Comparison of ENCODE assay signal across 20 cellular contexts in the genomic region with DNA sequence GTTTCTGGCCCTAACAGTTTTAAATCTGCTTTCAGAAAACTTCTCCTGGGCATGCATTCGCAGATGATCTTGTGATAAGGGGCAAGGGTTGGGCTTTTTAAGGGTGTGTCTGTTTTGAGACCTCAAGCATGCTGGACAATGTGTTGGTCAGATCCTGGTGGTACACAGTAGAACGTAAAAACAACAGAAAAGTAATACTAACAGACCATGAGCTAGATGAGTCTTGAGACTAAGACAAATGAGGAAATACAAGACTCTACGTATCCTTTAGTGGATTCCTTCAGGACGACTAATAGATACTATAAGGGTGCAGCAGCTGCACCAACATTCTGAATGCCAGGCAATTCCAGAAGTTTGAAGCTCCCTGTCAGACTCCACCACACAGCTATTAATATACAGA.
DNase-seq lines count a peak whose midpoint lies in the region; ATAC-seq and TF ChIP-seq lines count a peak whose summit lies in the region.
"Had no signal": no experiment of that assay in that cellular context is flagged by ENCODE, and none has a peak within 500 bp of the region (broad histone marks: within the 10 kb centered on the region; RNA-seq: fewer than 3 reads in every experiment).

No MANE protein-coding gene starts in this region.

- DNase-seq in ELR (ENCODE audit: low read depth): peak; percentile 72
- peak; percentile 84 for DNase-seq in fibroblast of peridontal ligament (ENCODE audit: extremely low read depth)
- DNase-seq in skeletal muscle cell (ENCODE audit: low read depth): peak; percentile 82
- DNase-seq in NCI-H2227 treated with DMSO at 0.1 percent for 48 hours (lab: John Stamatoyannopoulos, UW): no peak
- DNase-seq in GF-D8 (lab: John Stamatoyannopoulos, UW): no peak
- DNase-seq in DMS79 treated with DMSO at 0.1 percent for 48 hours (lab: John Stamatoyannopoulos, UW): no peak
- DNase-seq: activated CD4-positive, alpha-beta T cell treated with anti-CD3 and anti-CD28 coated beads, Interleukin-2, amount 10 ng/mL, durations not matched to agents 7 days and 5 days; activated T-cell treated with anti-CD3 and anti-CD28 coated beads, Interleukin-2, amount 50 U/mL, for 24 hours; cerebellar nuclear complex; hypothalamus; left ventricle myocardium superior; naive thymus-derived CD4-positive, alpha-beta T cell; NCI-H1930; NCI-H774; SHP77; substantia nigra had no signal

- peak; percentile 67 for ATAC-seq in SK-N-SH treated with all-trans-retinoic acid at 6 μM for 48 hours
- ATAC-seq in GM19023 (IDR thresholded peaks at IDR 0.05; ENCODE audit: unreplicated experiment): no peak
- ATAC-seq: activated naive CD4-positive, alpha-beta T cell treated with anti-CD3 and anti-CD28 coated beads, Interleukin-2, amount 50 U/mL, for 72 hours; left ventricle myocardium superior; naive thymus-derived CD4-positive, alpha-beta T cell had no signal

- H3K4me3 ChIP-seq in skeletal muscle cell (ENCODE audit: low read depth, low read length): no peak overlapping the region
- H3K4me3 ChIP-seq: prostate gland had no signal

TF ChIP-seq in SK-N-SH treated with all-trans-retinoic acid at 6 μM for 48 hours, 23 proteins besides CTCF, POLR2A, EP300 and RAD21:
- TF ChIP-seq GLIS3 (CRISPR knock-in tag; IDR thresholded peaks at IDR 0.05) (no peak), ZNF70 (CRISPR knock-in tag; IDR thresholded peaks at IDR 0.05) (no peak)
- TF ChIP-seq, protein P1, sequence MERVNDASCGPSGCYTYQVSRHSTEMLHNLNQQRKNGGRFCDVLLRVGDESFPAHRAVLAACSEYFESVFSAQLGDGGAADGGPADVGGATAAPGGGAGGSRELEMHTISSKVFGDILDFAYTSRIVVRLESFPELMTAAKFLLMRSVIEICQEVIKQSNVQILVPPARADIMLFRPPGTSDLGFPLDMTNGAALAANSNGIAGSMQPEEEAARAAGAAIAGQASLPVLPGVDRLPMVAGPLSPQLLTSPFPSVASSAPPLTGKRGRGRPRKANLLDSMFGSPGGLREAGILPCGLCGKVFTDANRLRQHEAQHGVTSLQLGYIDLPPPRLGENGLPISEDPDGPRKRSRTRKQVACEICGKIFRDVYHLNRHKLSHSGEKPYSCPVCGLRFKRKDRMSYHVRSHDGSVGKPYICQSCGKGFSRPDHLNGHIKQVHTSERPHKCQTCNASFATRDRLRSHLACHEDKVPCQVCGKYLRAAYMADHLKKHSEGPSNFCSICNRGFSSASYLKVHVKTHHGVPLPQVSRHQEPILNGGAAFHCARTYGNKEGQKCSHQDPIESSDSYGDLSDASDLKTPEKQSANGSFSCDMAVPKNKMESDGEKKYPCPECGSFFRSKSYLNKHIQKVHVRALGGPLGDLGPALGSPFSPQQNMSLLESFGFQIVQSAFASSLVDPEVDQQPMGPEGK (CRISPR knock-in tag; IDR thresholded peaks at IDR 0.05; ENCODE audit: borderline replicate concordance): no peak

Comparison
In these comparisons a context has a peak if more than half of its experiments do, and no peak if none do; other contexts are left out.
1. DNase-seq: peak in ELR (single experiment), fibroblast of peridontal ligament (single experiment) and skeletal muscle cell (single experiment); none in NCI-H2227 treated with DMSO at 0.1 percent for 48 hours (single experiment), GF-D8 (single experiment) and DMS79 treated with DMSO at 0.1 percent for 48 hours (single experiment).